28 cellular contexts compared by ENCODE assay signal in genomic region chr3:148020880-148021279, GRCh38.
"Had no signal": no experiment of that assay in that cellular context is flagged by ENCODE, and none has a peak within 500 bp of the region (broad histone marks: within the 10 kb centered on the region; RNA-seq: fewer than 3 reads in every experiment).

No MANE protein-coding gene starts in this region.

- H3K4me1 ChIP-seq: adrenal gland, ascending aorta, breast epithelium, colonic mucosa, esophagus muscularis mucosa, gastroesophageal sphincter, heart right ventricle had no signal

- H3K36me3 ChIP-seq: adrenal gland, ascending aorta, breast epithelium, cardiac muscle cell, colonic mucosa, esophagus muscularis mucosa, gastroesophageal sphincter, heart right ventricle had no signal

- FAIRE-seq: endometrium had no signal

- DNase-seq: activated CD4-positive, alpha-beta memory T cell treated with anti-CD3 and anti-CD28 coated beads for 36 hours; activated CD4-positive, alpha-beta T cell treated with anti-CD3 and anti-CD28 coated beads for 36 hours; activated CD4-positive, alpha-beta T cell treated with anti-CD3 and anti-CD28 coated beads, Interleukin-2, amount 10 ng/mL, durations not matched to agents 24 days and 14 days; activated CD4-positive, CD25-positive, alpha-beta regulatory T cell; activated CD4-positive, CD25-positive, alpha-beta regulatory T cell treated with anti-CD3 and anti-CD28 coated beads, Interleukin-2, amount 50 U/mL, for 72 hours; activated CD8-positive, alpha-beta memory T cell treated with anti-CD3 and anti-CD28 coated beads, Interleukin-2, amount 10 ng/mL, durations not matched to agents 7 days and 5 days; activated CD8-positive, alpha-beta memory T cell treated with anti-CD3 and anti-CD28 coated beads, Interleukin-2, amount 50 U/mL, for 4 hours; activated CD8-positive, alpha-beta T cell treated with anti-CD3 and anti-CD28 coated beads, Interleukin-2, amount 10 ng/mL, durations not matched to agents 7 days and 5 days; activated effector memory CD4-positive, alpha-beta T cell treated with anti-CD3 and anti-CD28 coated beads, Interleukin-2, amount 50 U/mL, for 16 hours; activated naive CD4-positive, alpha-beta T cell treated with anti-CD3 and anti-CD28 coated beads for 36 hours; activated naive CD8-positive, alpha-beta T cell treated with anti-CD3 and anti-CD28 coated beads for 36 hours; activated naive CD8-positive, alpha-beta T cell treated with anti-CD3 and anti-CD28 coated beads, Interleukin-2, amount 50 U/mL, for 24 hours; activated T-cell treated with anti-CD3 and anti-CD28 coated beads, Interleukin-2, amount 50 U/mL, for 1 hour; activated T-cell treated with anti-CD3 and anti-CD28 coated beads, Interleukin-2, amount 50 U/mL, for 48 hours; adrenal gland; central memory CD4-positive, alpha-beta T cell; cerebellar nuclear complex; colonic mucosa; effector CD8-positive, alpha-beta T cell; foreskin melanocyte; heart right ventricle; T-helper 2 cell had no signal

- H3K27me3 ChIP-seq: adrenal gland, ascending aorta, breast epithelium, cardiac muscle cell, colonic mucosa, esophagus muscularis mucosa, gastroesophageal sphincter, heart right ventricle had no signal

- H3K4me3 ChIP-seq: adrenal gland, ascending aorta, breast epithelium, cardiac muscle cell, colonic mucosa, esophagus muscularis mucosa, gastroesophageal sphincter, heart right ventricle had no signal

- H3K27ac ChIP-seq: adrenal gland, ascending aorta, breast epithelium, cardiac muscle cell, colonic mucosa, esophagus muscularis mucosa, gastroesophageal sphincter, heart right ventricle had no signal

- H3K9me3 ChIP-seq: adrenal gland, ascending aorta, colonic mucosa, esophagus muscularis mucosa had no signal
